ENCODE assay signal across 8 cellular contexts in the genomic region with DNA sequence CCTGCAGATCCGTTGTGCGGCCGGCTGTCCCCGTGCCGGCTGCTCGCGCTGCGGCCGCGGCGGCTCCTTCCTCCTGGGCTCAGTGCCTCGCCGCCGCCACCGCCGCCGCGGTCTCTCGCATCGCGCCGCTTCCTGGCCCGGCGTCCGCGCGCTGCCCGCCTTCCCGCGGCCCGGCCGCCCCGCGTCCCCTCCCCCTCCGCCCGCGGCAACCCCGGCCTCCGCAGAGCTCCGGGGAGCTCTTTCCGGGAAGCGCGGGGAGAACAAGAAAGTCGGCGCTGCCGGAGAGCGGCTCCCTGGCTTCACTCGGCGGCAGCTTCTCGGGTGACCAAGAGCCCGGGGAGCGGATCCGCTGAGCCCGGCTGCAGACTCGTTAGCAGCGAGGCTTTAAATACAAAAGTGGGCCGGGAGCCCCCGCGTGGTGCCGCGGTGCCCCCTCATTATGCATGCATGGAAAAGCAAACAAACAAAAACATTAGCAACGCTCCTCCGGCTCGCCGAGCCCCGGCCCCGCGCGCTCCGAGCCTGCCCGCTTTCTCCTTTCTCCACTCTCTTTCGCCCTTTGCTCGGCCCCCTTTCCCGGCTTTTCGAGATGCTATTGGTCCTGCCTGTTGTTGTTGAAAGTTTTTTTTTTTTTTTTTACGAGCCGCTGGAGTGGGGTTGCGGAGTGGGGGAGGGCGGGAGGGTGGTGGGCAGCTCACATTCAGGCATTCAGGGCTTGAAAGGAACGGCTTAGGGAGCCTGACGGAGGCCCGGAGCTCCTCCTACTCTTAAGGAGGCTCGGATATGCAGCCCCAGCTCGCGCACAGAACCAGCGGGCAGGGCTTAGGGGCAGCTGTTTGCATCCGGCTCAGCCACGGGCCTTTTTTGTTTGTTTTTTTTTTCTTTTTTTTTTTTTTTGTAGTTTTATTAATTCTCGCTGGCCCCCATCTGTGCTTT. TPM values are rescaled to one million over a fixed set of nuclear protein-coding genes. Genes with fewer than 3 reads are reported as not detected.
DNase-seq lines count a peak whose midpoint lies in the region; ATAC-seq and TF ChIP-seq lines count a peak whose summit lies in the region.

A gene with protein sequence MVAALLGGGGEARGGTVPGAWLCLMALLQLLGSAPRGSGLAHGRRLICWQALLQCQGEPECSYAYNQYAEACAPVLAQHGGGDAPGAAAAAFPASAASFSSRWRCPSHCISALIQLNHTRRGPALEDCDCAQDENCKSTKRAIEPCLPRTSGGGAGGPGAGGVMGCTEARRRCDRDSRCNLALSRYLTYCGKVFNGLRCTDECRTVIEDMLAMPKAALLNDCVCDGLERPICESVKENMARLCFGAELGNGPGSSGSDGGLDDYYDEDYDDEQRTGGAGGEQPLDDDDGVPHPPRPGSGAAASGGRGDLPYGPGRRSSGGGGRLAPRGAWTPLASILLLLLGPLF (minus strand): TSS at position 361 of the 936 bp plus-strand sequence. CDS start 727 bp downstream, outside the sequence.

- peaks cover 11% of the 10 kb centered on the region for H3K4me1 Mint-ChIP-seq in activated CD4-positive, alpha-beta T cell treated with anti-CD3 and anti-CD28 coated beads, Interleukin-2, amount 10 ng/mL, durations not matched to agents 24 days and 14 days
- H3K4me1 Mint-ChIP-seq in dendritic cell treated with granulocyte-macrophage colony-stimulating factor and Interleukin-4, amounts not matched to agents 40 ng/mL and 50 ng/mL, for 4 days (ENCODE audit: low read depth): peaks cover 24% of the 10 kb centered on the region

- H3K27me3 Mint-ChIP-seq in activated CD4-positive, alpha-beta T cell treated with anti-CD3 and anti-CD28 coated beads, Interleukin-2, amount 10 ng/mL, durations not matched to agents 24 days and 14 days: peaks cover 33% of the 10 kb centered on the region
- H3K27me3 Mint-ChIP-seq in dendritic cell treated with granulocyte-macrophage colony-stimulating factor and Interleukin-4, amounts not matched to agents 40 ng/mL and 50 ng/mL, for 4 days: peaks cover 54% of the 10 kb centered on the region

- in situ Hi-C loops in GM13977 (cut with MboI; ENCODE audit: low pct_unique_long_range_greater_than_20kb, low sequenced_read_pairs, unreplicated experiment): no loop called here

- H3K4me3 Mint-ChIP-seq in activated CD4-positive, alpha-beta T cell treated with anti-CD3 and anti-CD28 coated beads, Interleukin-2, amount 10 ng/mL, durations not matched to agents 24 days and 14 days: peak within 1 kb of the TSS; percentile 84
- peak within 1 kb of the TSS; percentile 77 for H3K4me3 Mint-ChIP-seq in dendritic cell treated with granulocyte-macrophage colony-stimulating factor and Interleukin-4, amounts not matched to agents 40 ng/mL and 50 ng/mL, for 4 days

- ATAC-seq in HG02884 (IDR thresholded peaks at IDR 0.05; ENCODE audit: unreplicated experiment): peak; percentile 46

- peaks cover 2% of the 10 kb centered on the region for H3K36me3 Mint-ChIP-seq in activated CD4-positive, alpha-beta T cell treated with anti-CD3 and anti-CD28 coated beads, Interleukin-2, amount 10 ng/mL, durations not matched to agents 24 days and 14 days (ENCODE audit: low read depth)
- no peaks in the 10 kb centered on the region for H3K36me3 Mint-ChIP-seq in dendritic cell treated with granulocyte-macrophage colony-stimulating factor and Interleukin-4, amounts not matched to agents 40 ng/mL and 50 ng/mL, for 4 days (ENCODE audit: low read depth)

- TF ChIP-seq CTCF in GM13977 (IDR thresholded peaks at IDR 0.05; ENCODE audit: extremely low read depth, insufficient read depth, missing control alignments): no peak

- intact Hi-C loops in activated CD4-positive, alpha-beta T cell treated with anti-CD3 and anti-CD28 coated beads, Interleukin-2, amount 10 ng/mL, durations not matched to agents 24 days and 14 days (cut with micrococcal nuclease): loop anchor here (2.0 kb wide), 1 partner anchor 541 kb away; no protein-coding TSS in a partner anchor
- intact Hi-C loops in dendritic cell treated with granulocyte-macrophage colony-stimulating factor and Interleukin-4, amounts not matched to agents 40 ng/mL and 50 ng/mL, for 4 days (cut with micrococcal nuclease): loop anchor here (10.0 kb wide), 1 partner anchor 377 kb away; no protein-coding TSS in a partner anchor

- no peak within 1 kb of the TSS for H3K27ac Mint-ChIP-seq in activated CD4-positive, alpha-beta T cell treated with anti-CD3 and anti-CD28 coated beads, Interleukin-2, amount 10 ng/mL, durations not matched to agents 24 days and 14 days
- no peak within 1 kb of the TSS for H3K27ac Mint-ChIP-seq in dendritic cell treated with granulocyte-macrophage colony-stimulating factor and Interleukin-4, amounts not matched to agents 40 ng/mL and 50 ng/mL, for 4 days

- DNase-seq in GM13977 (ENCODE audit: low spot score) (peak; percentile 60), NCI-H2196 (lab: John Stamatoyannopoulos, UW; ENCODE audit: unreplicated experiment) (peak; percentile 31), left kidney (ENCODE audit: low read depth, low spot score) (peak; percentile 99), OCI-M2 (lab: John Stamatoyannopoulos, UW; ENCODE audit: unreplicated experiment) (no peak)
- DNase-seq in activated CD4-positive, alpha-beta T cell treated with anti-CD3 and anti-CD28 coated beads, Interleukin-2, amount 10 ng/mL, durations not matched to agents 24 days and 14 days: peak; percentile 87
- peak; percentile 43 to 48 for DNase-seq in stimulated activated CD4-positive, alpha-beta T cell treated with anti-CD3 and anti-CD28 coated beads, Interleukin-1b, Interleukin-23, amount 100 ng/mL, for 4 hours (ENCODE audit: low read depth in 2 of 2)

- H3K9me3 Mint-ChIP-seq in activated CD4-positive, alpha-beta T cell treated with anti-CD3 and anti-CD28 coated beads, Interleukin-2, amount 10 ng/mL, durations not matched to agents 24 days and 14 days: no peaks in the 10 kb centered on the region
- H3K9me3 Mint-ChIP-seq in dendritic cell treated with granulocyte-macrophage colony-stimulating factor and Interleukin-4, amounts not matched to agents 40 ng/mL and 50 ng/mL, for 4 days: peaks cover 9% of the 10 kb centered on the region

RNA-seq across cellular contexts. Expression of the gene that starts here (rescaled TPM):
- 0.14 TPM in 2 replicates for total RNA-seq in activated CD4-positive, alpha-beta T cell treated with anti-CD3 and anti-CD28 coated beads, Interleukin-2, amount 10 ng/mL, durations not matched to agents 24 days and 14 days

Comparison
In these comparisons a context has a peak if more than half of its experiments do, and no peak if none do; other contexts are left out.
1. Peak in DNase-seq in activated CD4-positive, alpha-beta T cell treated with anti-CD3 and anti-CD28 coated beads, Interleukin-2, amount 10 ng/mL, durations not matched to agents 24 days and 14 days; RNA of the gene not detected or under 1 TPM.